ENCODE assay signal across 2 cellular contexts in the genomic region with DNA sequence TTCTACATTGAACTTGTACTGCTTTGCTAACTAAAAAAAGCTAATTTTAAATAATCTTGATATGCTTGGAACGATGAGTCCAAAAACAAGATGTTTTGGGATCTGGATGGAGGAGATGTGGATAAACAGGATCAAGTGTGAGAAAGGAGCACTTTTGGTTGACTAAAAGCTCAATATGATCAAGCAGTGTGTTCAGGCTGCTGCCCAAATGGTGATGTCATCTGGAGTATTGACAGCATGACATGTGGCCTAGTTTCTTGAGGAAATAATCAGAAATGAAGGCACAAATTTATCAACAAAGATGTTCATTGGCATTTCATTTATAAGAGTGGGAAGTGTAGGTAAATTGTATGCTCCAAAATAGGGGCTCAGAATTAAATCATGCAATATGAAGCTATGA.
TF ChIP-seq lines count a peak whose summit lies in the region.

No MANE protein-coding gene starts in this region.

TF ChIP-seq in GM23338, 12 proteins besides CTCF, POLR2A, EP300 and RAD21 (continued from another document):
- TF ChIP-seq ZNF114 (CRISPR knock-in tag; IDR thresholded peaks at IDR 0.05) (no peak), STAT1 (IDR thresholded peaks at IDR 0.05; ENCODE audit: unreplicated experiment) (no peak), POLR2AphosphoS5 (IDR thresholded peaks at IDR 0.05; ENCODE audit: low read depth) (no peak), CREB1 (CRISPR knock-in tag; IDR thresholded peaks at IDR 0.05; ENCODE audit: low read depth) (no peak)
- TF ChIP-seq, protein P1, sequence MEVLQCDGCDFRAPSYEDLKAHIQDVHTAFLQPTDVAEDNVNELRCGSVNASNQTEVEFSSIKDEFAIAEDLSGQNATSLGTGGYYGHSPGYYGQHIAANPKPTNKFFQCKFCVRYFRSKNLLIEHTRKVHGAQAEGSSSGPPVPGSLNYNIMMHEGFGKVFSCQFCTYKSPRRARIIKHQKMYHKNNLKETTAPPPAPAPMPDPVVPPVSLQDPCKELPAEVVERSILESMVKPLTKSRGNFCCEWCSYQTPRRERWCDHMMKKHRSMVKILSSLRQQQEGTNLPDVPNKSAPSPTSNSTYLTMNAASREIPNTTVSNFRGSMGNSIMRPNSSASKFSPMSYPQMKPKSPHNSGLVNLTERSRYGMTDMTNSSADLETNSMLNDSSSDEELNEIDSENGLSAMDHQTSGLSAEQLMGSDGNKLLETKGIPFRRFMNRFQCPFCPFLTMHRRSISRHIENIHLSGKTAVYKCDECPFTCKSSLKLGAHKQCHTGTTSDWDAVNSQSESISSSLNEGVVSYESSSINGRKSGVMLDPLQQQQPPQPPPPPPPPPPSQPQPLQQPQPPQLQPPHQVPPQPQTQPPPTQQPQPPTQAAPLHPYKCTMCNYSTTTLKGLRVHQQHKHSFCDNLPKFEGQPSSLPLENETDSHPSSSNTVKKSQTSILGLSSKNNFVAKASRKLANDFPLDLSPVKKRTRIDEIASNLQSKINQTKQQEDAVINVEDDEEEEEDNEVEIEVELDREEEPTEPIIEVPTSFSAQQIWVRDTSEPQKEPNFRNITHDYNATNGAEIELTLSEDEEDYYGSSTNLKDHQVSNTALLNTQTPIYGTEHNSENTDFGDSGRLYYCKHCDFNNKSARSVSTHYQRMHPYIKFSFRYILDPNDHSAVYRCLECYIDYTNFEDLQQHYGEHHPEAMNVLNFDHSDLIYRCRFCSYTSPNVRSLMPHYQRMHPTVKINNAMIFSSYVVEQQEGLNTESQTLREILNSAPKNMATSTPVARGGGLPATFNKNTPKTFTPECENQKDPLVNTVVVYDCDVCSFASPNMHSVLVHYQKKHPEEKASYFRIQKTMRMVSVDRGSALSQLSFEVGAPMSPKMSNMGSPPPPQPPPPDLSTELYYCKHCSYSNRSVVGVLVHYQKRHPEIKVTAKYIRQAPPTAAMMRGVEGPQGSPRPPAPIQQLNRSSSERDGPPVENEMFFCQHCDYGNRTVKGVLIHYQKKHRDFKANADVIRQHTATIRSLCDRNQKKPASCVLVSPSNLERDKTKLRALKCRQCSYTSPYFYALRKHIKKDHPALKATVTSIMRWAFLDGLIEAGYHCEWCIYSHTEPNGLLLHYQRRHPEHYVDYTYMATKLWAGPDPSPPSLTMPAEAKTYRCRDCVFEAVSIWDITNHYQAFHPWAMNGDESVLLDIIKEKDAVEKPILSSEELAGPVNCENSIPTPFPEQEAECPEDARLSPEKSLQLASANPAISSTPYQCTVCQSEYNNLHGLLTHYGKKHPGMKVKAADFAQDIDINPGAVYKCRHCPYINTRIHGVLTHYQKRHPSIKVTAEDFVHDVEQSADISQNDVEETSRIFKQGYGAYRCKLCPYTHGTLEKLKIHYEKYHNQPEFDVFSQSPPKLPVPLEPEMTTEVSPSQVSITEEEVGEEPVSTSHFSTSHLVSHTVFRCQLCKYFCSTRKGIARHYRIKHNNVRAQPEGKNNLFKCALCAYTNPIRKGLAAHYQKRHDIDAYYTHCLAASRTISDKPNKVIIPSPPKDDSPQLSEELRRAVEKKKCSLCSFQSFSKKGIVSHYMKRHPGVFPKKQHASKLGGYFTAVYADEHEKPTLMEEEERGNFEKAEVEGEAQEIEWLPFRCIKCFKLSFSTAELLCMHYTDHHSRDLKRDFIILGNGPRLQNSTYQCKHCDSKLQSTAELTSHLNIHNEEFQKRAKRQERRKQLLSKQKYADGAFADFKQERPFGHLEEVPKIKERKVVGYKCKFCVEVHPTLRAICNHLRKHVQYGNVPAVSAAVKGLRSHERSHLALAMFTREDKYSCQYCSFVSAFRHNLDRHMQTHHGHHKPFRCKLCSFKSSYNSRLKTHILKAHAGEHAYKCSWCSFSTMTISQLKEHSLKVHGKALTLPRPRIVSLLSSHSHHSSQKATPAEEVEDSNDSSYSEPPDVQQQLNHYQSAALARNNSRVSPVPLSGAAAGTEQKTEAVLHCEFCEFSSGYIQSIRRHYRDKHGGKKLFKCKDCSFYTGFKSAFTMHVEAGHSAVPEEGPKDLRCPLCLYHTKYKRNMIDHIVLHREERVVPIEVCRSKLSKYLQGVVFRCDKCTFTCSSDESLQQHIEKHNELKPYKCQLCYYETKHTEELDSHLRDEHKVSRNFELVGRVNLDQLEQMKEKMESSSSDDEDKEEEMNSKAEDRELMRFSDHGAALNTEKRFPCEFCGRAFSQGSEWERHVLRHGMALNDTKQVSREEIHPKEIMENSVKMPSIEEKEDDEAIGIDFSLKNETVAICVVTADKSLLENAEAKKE (CRISPR knock-in tag; IDR thresholded peaks at IDR 0.05), result no peak
TF ChIP-seq in GM23338: peak in this region for 0.

TF ChIP-seq in WTC11, 78 proteins besides CTCF, POLR2A, EP300 and RAD21 (continued from another document):
- no peak for TF ChIP-seq ZNF532 (CRISPR knock-in tag; IDR thresholded peaks at IDR 0.05; ENCODE audit: borderline replicate concordance)
- no peak for TF ChIP-seq ETV6 (CRISPR knock-in tag; IDR thresholded peaks at IDR 0.05)
- no peak for TF ChIP-seq TEAD1 (CRISPR knock-in tag; IDR thresholded peaks at IDR 0.05)
- TF ChIP-seq, protein P2, sequence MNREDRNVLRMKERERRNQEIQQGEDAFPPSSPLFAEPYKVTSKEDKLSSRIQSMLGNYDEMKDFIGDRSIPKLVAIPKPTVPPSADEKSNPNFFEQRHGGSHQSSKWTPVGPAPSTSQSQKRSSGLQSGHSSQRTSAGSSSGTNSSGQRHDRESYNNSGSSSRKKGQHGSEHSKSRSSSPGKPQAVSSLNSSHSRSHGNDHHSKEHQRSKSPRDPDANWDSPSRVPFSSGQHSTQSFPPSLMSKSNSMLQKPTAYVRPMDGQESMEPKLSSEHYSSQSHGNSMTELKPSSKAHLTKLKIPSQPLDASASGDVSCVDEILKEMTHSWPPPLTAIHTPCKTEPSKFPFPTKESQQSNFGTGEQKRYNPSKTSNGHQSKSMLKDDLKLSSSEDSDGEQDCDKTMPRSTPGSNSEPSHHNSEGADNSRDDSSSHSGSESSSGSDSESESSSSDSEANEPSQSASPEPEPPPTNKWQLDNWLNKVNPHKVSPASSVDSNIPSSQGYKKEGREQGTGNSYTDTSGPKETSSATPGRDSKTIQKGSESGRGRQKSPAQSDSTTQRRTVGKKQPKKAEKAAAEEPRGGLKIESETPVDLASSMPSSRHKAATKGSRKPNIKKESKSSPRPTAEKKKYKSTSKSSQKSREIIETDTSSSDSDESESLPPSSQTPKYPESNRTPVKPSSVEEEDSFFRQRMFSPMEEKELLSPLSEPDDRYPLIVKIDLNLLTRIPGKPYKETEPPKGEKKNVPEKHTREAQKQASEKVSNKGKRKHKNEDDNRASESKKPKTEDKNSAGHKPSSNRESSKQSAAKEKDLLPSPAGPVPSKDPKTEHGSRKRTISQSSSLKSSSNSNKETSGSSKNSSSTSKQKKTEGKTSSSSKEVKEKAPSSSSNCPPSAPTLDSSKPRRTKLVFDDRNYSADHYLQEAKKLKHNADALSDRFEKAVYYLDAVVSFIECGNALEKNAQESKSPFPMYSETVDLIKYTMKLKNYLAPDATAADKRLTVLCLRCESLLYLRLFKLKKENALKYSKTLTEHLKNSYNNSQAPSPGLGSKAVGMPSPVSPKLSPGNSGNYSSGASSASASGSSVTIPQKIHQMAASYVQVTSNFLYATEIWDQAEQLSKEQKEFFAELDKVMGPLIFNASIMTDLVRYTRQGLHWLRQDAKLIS (CRISPR knock-in tag; IDR thresholded peaks at IDR 0.05; ENCODE audit: borderline replicate concordance), result no peak
